Comparison of ENCODE assay signal across 1 cellular context in the genomic region with DNA sequence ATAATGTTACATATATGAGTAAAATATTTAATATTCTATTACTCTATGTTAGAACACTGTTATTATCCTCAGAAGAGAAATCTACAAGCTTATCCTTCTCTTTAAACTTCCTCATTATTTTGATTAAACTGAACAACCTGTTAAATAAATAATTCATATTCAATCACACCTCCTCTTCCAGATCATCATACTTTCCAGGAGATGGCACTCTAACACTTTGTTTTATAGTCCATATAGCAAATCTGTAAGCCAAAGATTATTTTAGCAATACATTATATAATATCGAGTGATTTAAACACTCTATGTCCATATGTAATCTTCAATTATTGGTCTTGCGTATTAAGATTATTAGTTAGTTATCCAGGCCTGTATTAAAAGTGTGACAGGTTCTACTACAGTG.
TF ChIP-seq lines count a peak whose summit lies in the region.

No MANE protein-coding gene starts in this region.

TF ChIP-seq in HCT116, 20 proteins besides CTCF, POLR2A, EP300 and RAD21 (continued from another document):
- TF ChIP-seq, protein P1, sequence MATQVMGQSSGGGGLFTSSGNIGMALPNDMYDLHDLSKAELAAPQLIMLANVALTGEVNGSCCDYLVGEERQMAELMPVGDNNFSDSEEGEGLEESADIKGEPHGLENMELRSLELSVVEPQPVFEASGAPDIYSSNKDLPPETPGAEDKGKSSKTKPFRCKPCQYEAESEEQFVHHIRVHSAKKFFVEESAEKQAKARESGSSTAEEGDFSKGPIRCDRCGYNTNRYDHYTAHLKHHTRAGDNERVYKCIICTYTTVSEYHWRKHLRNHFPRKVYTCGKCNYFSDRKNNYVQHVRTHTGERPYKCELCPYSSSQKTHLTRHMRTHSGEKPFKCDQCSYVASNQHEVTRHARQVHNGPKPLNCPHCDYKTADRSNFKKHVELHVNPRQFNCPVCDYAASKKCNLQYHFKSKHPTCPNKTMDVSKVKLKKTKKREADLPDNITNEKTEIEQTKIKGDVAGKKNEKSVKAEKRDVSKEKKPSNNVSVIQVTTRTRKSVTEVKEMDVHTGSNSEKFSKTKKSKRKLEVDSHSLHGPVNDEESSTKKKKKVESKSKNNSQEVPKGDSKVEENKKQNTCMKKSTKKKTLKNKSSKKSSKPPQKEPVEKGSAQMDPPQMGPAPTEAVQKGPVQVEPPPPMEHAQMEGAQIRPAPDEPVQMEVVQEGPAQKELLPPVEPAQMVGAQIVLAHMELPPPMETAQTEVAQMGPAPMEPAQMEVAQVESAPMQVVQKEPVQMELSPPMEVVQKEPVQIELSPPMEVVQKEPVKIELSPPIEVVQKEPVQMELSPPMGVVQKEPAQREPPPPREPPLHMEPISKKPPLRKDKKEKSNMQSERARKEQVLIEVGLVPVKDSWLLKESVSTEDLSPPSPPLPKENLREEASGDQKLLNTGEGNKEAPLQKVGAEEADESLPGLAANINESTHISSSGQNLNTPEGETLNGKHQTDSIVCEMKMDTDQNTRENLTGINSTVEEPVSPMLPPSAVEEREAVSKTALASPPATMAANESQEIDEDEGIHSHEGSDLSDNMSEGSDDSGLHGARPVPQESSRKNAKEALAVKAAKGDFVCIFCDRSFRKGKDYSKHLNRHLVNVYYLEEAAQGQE (IDR thresholded peaks at IDR 0.05; ENCODE audit: low read depth), result no peak
- TF ChIP-seq CBX3 (IDR thresholded peaks at IDR 0.05; ENCODE audit: low read depth) (no peak), JUND (IDR thresholded peaks at IDR 0.05) (no peak), CEBPB (IDR thresholded peaks at IDR 0.05; ENCODE audit: low read depth) (no peak), POLR2AphosphoS5 (IDR thresholded peaks at IDR 0.05; ENCODE audit: low read depth, low read length) (no peak), EZH2phosphoT487 (IDR thresholded peaks at IDR 0.05; ENCODE audit: borderline replicate concordance) (no peak), EZH2 (IDR thresholded peaks at IDR 0.05) (no peak), EGR1 (IDR thresholded peaks at IDR 0.05; ENCODE audit: low read depth) (no peak), TCF7L2 (IDR thresholded peaks at IDR 0.05; ENCODE audit: borderline replicate concordance, extremely low read depth, insufficient read depth, insufficient read length) (no peak), ELF1 (IDR thresholded peaks at IDR 0.05; ENCODE audit: borderline replicate concordance, low read depth) (no peak)
